Comparison of ENCODE assay signal across 8 cellular contexts in genomic region chr4:20251061-20251795, GRCh38. TPM values are rescaled to one million over a fixed set of nuclear protein-coding genes. Genes with fewer than 3 reads are reported as not detected.
DNase-seq lines count a peak whose midpoint lies in the region; ATAC-seq and TF ChIP-seq lines count a peak whose summit lies in the region.

No MANE protein-coding gene starts in this region.

- H3K18ac ChIP-seq in mesendoderm (ENCODE audit: low read length): peak overlapping the region; percentile 85

- H3K56ac ChIP-seq in mesendoderm (ENCODE audit: low read length): peak overlapping the region; percentile 87

- peak overlapping the region; percentile 45 for H3K4me3 Mint-ChIP-seq in CD8-positive, alpha-beta T cell
- H3K4me3 Mint-ChIP-seq in HFFc6: peak overlapping the region; percentile 99

- no peak overlapping the region for H4K8ac ChIP-seq in mesendoderm (ENCODE audit: low read depth, low read length)

- H3K4me3 ChIP-seq in CD8-positive, alpha-beta T cell (ENCODE audit: low read depth, low read length): no peak overlapping the region
- H3K4me3 ChIP-seq in ascending aorta (peak overlapping the region; percentile 82 to 83), mesendoderm (ENCODE audit: low read length) (peak overlapping the region; percentile 69)

- H3K4me1 Mint-ChIP-seq in CD8-positive, alpha-beta T cell (ENCODE audit: low read depth): peaks cover 2% of the 10 kb centered on the region
- peaks cover 62% of the 10 kb centered on the region for H3K4me1 Mint-ChIP-seq in HFFc6 (ENCODE audit: low read depth)

- H3K27ac ChIP-seq in CD8-positive, alpha-beta T cell (ENCODE audit: low read depth, low read length): no peak overlapping the region
- H3K27ac ChIP-seq in ascending aorta (peak overlapping the region; percentile 78 to 81), mesendoderm (ENCODE audit: low read depth, low read length) (no peak overlapping the region)

- H3K4me1 ChIP-seq in CD8-positive, alpha-beta T cell (ENCODE audit: insufficient read depth, low read length): no peaks in the 10 kb centered on the region
- H3K4me1 ChIP-seq in ascending aorta: peaks cover 0 to 2% of the 10 kb centered on the region in 2 donors
- H3K4me1 ChIP-seq in mesendoderm (ENCODE audit: control insufficient read depth, low read depth, low read length): no peaks in the 10 kb centered on the region

- H3K27me3 Mint-ChIP-seq in CD8-positive, alpha-beta T cell (ENCODE audit: low read depth): peaks cover 38% of the 10 kb centered on the region
- peaks cover 4% of the 10 kb centered on the region for H3K27me3 Mint-ChIP-seq in HFFc6 (ENCODE audit: insufficient read depth)

- TF ChIP-seq CTCF in CD8-positive, alpha-beta T cell (IDR thresholded peaks at IDR 0.05): no peak
- TF ChIP-seq CTCF in HFFc6 (IDR thresholded peaks at IDR 0.05): no peak
- no peak for TF ChIP-seq CTCF in ascending aorta (IDR thresholded peaks at IDR 0.05)

- no peaks in the 10 kb centered on the region for H3K79me1 ChIP-seq in mesendoderm (ENCODE audit: low read length)

- H3K9me3 ChIP-seq in CD8-positive, alpha-beta T cell (ENCODE audit: low read length): no peaks in the 10 kb centered on the region
- H3K9me3 ChIP-seq in ascending aorta: no peaks in the 10 kb centered on the region

- intact Hi-C loops in CD8-positive, alpha-beta T cell (cut with DNase I, micrococcal nuclease): no loop called here
- intact Hi-C loops in ascending aorta (cut with DNase I): loop anchor here (5.0 kb wide), 2 partner anchors 156 to 451 kb away; partner anchors contain the start of gene PACRGL

- no peak overlapping the region for H3K4ac ChIP-seq in mesendoderm (ENCODE audit: low read depth, low read length)

- DNase-seq in CD8-positive, alpha-beta T cell: no peak
- DNase-seq in HFFc6 (no peak), ascending aorta (ENCODE audit: low spot score in 2 of 2) (no peak), mesendoderm (no peak), GM19238 (ENCODE audit: insufficient read length, low spot score) (no peak), COR-L47 (lab: John Stamatoyannopoulos, UW) (no peak), C1 segment of cervical spinal cord (lab: John Stamatoyannopoulos, UW) (no peak), ecto neural progenitor cell (ENCODE audit: low spot score) (no peak)

- H3K9ac ChIP-seq in mesendoderm (ENCODE audit: low read length): peak overlapping the region; percentile 67

- no peak overlapping the region for H3K27ac Mint-ChIP-seq in CD8-positive, alpha-beta T cell
- H3K27ac Mint-ChIP-seq in HFFc6: peak overlapping the region; percentile 72

- H4K5ac ChIP-seq in mesendoderm (ENCODE audit: low read length): no peak overlapping the region

- no peak overlapping the region for H2BK120ac ChIP-seq in mesendoderm (ENCODE audit: low read depth, low read length)

- no peak overlapping the region for H2BK5ac ChIP-seq in mesendoderm (ENCODE audit: low read length)

- no peak for ATAC-seq in CD8-positive, alpha-beta T cell

- H3K27me3 ChIP-seq in CD8-positive, alpha-beta T cell (ENCODE audit: insufficient read depth, low read length): no peaks in the 10 kb centered on the region
- no peaks in the 10 kb centered on the region for H3K27me3 ChIP-seq in ascending aorta
- H3K27me3 ChIP-seq in mesendoderm (ENCODE audit: insufficient read depth, low read length, poor library complexity): peaks cover 4% of the 10 kb centered on the region

- no peaks in the 10 kb centered on the region for H3K36me3 ChIP-seq in CD8-positive, alpha-beta T cell (ENCODE audit: insufficient read depth, low read length)
- no peaks in the 10 kb centered on the region for H3K36me3 ChIP-seq in ascending aorta
- H3K36me3 ChIP-seq in mesendoderm (ENCODE audit: control insufficient read depth, insufficient read depth, low read length): no peaks in the 10 kb centered on the region

- H2BK15ac ChIP-seq in mesendoderm (replicated peaks; ENCODE audit: low read depth): no peak overlapping the region

- WGBS in mesendoderm (ENCODE audit: extremely low coverage, insufficient coverage, low lambda C conversion rate): no CpG with 5 or more reads among the region's 35 CpGs

- H3K79me2 ChIP-seq in mesendoderm (ENCODE audit: control insufficient read depth, insufficient read depth, low read length): peaks cover 10% of the 10 kb centered on the region

- no peak overlapping the region for H3K23ac ChIP-seq in mesendoderm (ENCODE audit: low read length)

- CTCF ChIA-PET in CD8-positive, alpha-beta T cell (lab: Charles Lee): no interaction called here

- H3K36me3 Mint-ChIP-seq in CD8-positive, alpha-beta T cell: no peaks in the 10 kb centered on the region
- H3K36me3 Mint-ChIP-seq in HFFc6 (ENCODE audit: low read depth): peaks cover 32% of the 10 kb centered on the region

- no peak overlapping the region for H2AK5ac ChIP-seq in mesendoderm (ENCODE audit: low read length)

- POLR2A ChIA-PET in CD8-positive, alpha-beta T cell (lab: Charles Lee): no interaction called here

- no peaks in the 10 kb centered on the region for H3K9me3 Mint-ChIP-seq in CD8-positive, alpha-beta T cell
- H3K9me3 Mint-ChIP-seq in HFFc6: no peaks in the 10 kb centered on the region; the same call in 1 of the 2 replicates

- H3K4me2 ChIP-seq in mesendoderm (ENCODE audit: low read length): peak overlapping the region; percentile 70

RNA-seq across cellular contexts. Expression of gene SLIT2, which starts 0.5 kb away (rescaled TPM):
- total RNA-seq in CD8-positive, alpha-beta T cell: not detected
- 100 to 1,000 TPM; 108 to 144 (median 131) TPM for total RNA-seq in HFFc6 (2021; fragmentation: NEBNext Ultra II Directional; extraction: Animal tissue kit (Norgen Biotek cat#: 25700))
- 25.2 TPM for total RNA-seq in ascending aorta
- polyA plus RNA-seq in mesendoderm (2013, experiment 1 of 2): 23.4 TPM
- polyA plus RNA-seq in mesendoderm (2013, experiment 2 of 2): 23.2 TPM

Comparison
In these comparisons a context has a peak if more than half of its experiments do, and no peak if none do; other contexts are left out.
1. H3K27ac ChIP-seq: peak in ascending aorta (2 of 2); none in CD8-positive, alpha-beta T cell (single experiment) and mesendoderm (single experiment).
2. RNA of gene SLIT2, which starts 0.5 kb away (total RNA-seq): 108 to 144 TPM in HFFc6 and 25.2 TPM in ascending aorta (single experiment); not detected in CD8-positive, alpha-beta T cell; every median in the first group is over 10 times any median in the second.